In genomic region chr9:5841771-5842339, GRCh38 we compare ENCODE assay signal across 14 cellular contexts. TPM values are rescaled to one million over a fixed set of nuclear protein-coding genes. Genes with fewer than 3 reads are reported as not detected.
A peak's percentile ranks its signal among the peaks of the same experiment; 100 is the strongest.
DNase-seq lines count a peak whose midpoint lies in the region; ATAC-seq and TF ChIP-seq lines count a peak whose summit lies in the region.
"Not testable (repeated sequence)": the region's sequence is repeated elsewhere in the genome, so short reads cannot be mapped to it uniquely, and the experiment has no call there.
"Had no signal": no experiment of that assay in that cellular context is flagged by ENCODE, and none has a peak within 500 bp of the region (broad histone marks: within the 10 kb centered on the region; RNA-seq: fewer than 3 reads in every experiment).

No MANE protein-coding gene starts in this region.

- DNase-seq in T-helper 2 cell, result peak in 3 of 5 experiments; percentile 21 to 87 (median 79)
- DNase-seq in activated CD8-positive, alpha-beta T cell treated with anti-CD3 and anti-CD28 coated beads for 36 hours, result peak; percentile 80
- DNase-seq in activated T-helper 9 cell treated with anti-CD3 and anti-CD28 coated beads, Interleukin-2, amount 50 U/mL, for 16 hours (ENCODE audit: low read depth), result peak; percentile 27
- peak; percentile 66 for DNase-seq in central memory CD4-positive, alpha-beta T cell
- peak; percentile 36 for DNase-seq in stimulated activated CD4-positive, alpha-beta T cell treated with anti-CD3 and anti-CD28 coated beads, Interleukin-12 subunit alpha, Interleukin-12 subunit beta, amount 100 ng/mL, for 4 hours
- DNase-seq in stimulated activated CD8-positive, alpha-beta memory T cell treated with anti-CD3 and anti-CD28 coated beads, Interleukin-7, amount 100 ng/mL, for 48 hours (ENCODE audit: extremely low read depth in 1 of 2, low read depth in 1 of 2), result peak; percentile 32 to 63

- peaks cover 7 to 12% (median 11%) of the 10 kb centered on the region in 3 donors for H3K4me1 Mint-ChIP-seq in IgD-negative memory B cell
- peaks cover 62% of the 10 kb centered on the region for H3K4me1 Mint-ChIP-seq in activated CD8-positive, alpha-beta T cell treated with anti-CD3 and anti-CD28 coated beads for 36 hours (ENCODE audit: low read depth)

- H3K4me3 Mint-ChIP-seq in IgD-negative memory B cell, result peak overlapping the region in 2 of 4 donors; percentile 45 to 65
- peak overlapping the region; percentile 53 for H3K4me3 Mint-ChIP-seq in activated CD8-positive, alpha-beta T cell treated with anti-CD3 and anti-CD28 coated beads for 36 hours

- peak; percentile 68 for ATAC-seq in activated CD8-positive, alpha-beta T cell treated with anti-CD3 and anti-CD28 coated beads for 36 hours

- not testable (repeated sequence) for H3K9me3 Mint-ChIP-seq in IgD-negative memory B cell; activated CD8-positive, alpha-beta T cell treated with anti-CD3 and anti-CD28 coated beads for 36 hours

- H3K27ac ChIP-seq in BLaER1 treated with 17β-estradiol and CSF1 and Interleukin-3, amounts not matched to agents 10 nM and 100 nM, result not testable (repeated sequence)

- POLR2A ChIA-PET in activated CD8-positive, alpha-beta T cell treated with anti-CD3 and anti-CD28 coated beads for 36 hours (lab: Charles Lee), result interaction anchor here (0.7 to 1.6 kb wide), 6 partner anchors 9 to 78 kb away, joined by 3 to 9 read pairs (median 4); partner anchors contain the start of gene ERMP1

- not testable (repeated sequence) for H3K9ac ChIP-seq in BLaER1 treated with 17β-estradiol and CSF1 and Interleukin-3, amounts not matched to agents 10 nM and 100 nM

- H3K27ac Mint-ChIP-seq in IgD-negative memory B cell, result peak overlapping the region in 2 of 3 donors; percentile 11 to 28
- peak overlapping the region; percentile 79 for H3K27ac Mint-ChIP-seq in activated CD8-positive, alpha-beta T cell treated with anti-CD3 and anti-CD28 coated beads for 36 hours

- CTCF ChIA-PET in activated CD8-positive, alpha-beta T cell treated with anti-CD3 and anti-CD28 coated beads for 36 hours (lab: Charles Lee), result interaction anchor here (0.9 to 12.3 kb wide), 5 partner anchors 9 to 44 kb away, joined by 3 to 124 read pairs (median 10); partner anchors contain the start of gene ERMP1

- H3K36me3 Mint-ChIP-seq in IgD-negative memory B cell; activated CD8-positive, alpha-beta T cell treated with anti-CD3 and anti-CD28 coated beads for 36 hours (ENCODE audit: low read depth): not testable (repeated sequence)

- not testable (repeated sequence) for H3K36me3 ChIP-seq in BLaER1 treated with 17β-estradiol and CSF1 and Interleukin-3, amounts not matched to agents 10 nM and 100 nM

- not testable (repeated sequence) for H4K20me1 ChIP-seq in BLaER1 treated with 17β-estradiol and CSF1 and Interleukin-3, amounts not matched to agents 10 nM and 100 nM

- H3K4me1 ChIP-seq in BLaER1 treated with 17β-estradiol and CSF1 and Interleukin-3, amounts not matched to agents 10 nM and 100 nM, result peaks cover 16 to 58% (median 53%) of the 10 kb centered on the region in 10 experiments

- not testable (repeated sequence) for H3K27me3 ChIP-seq in BLaER1 treated with 17β-estradiol and CSF1 and Interleukin-3, amounts not matched to agents 10 nM and 100 nM

- peaks cover 6 to 12% (median 9%) of the 10 kb centered on the region in 11 experiments; a peak in 19 of 22 replicates for H3K9me3 ChIP-seq in BLaER1 treated with 17β-estradiol and CSF1 and Interleukin-3, amounts not matched to agents 10 nM and 100 nM (replicated peaks in 1 of 11)

- not testable (repeated sequence) for H3K27me3 Mint-ChIP-seq in IgD-negative memory B cell; activated CD8-positive, alpha-beta T cell treated with anti-CD3 and anti-CD28 coated beads for 36 hours

- intact Hi-C loops in activated CD8-positive, alpha-beta T cell treated with anti-CD3 and anti-CD28 coated beads for 36 hours (cut with micrococcal nuclease), result loop anchor here (5.0 kb wide), 1 partner anchor 215 kb away; the partner anchor contains the start of gene RIC1

- TF ChIP-seq CTCF in activated CD8-positive, alpha-beta T cell treated with anti-CD3 and anti-CD28 coated beads for 36 hours (IDR thresholded peaks at IDR 0.05), result not testable (repeated sequence)

- not testable (repeated sequence) for H3K4me3 ChIP-seq in BLaER1 treated with 17β-estradiol and CSF1 and Interleukin-3, amounts not matched to agents 10 nM and 100 nM

- H3K4me2 ChIP-seq in BLaER1 treated with 17β-estradiol and CSF1 and Interleukin-3, amounts not matched to agents 10 nM and 100 nM, result peak overlapping the region in 9 of 11 experiments; percentile 49 to 73 (median 64); a peak in 18 of 22 replicates

RNA-seq across cellular contexts. Expression of gene ERMP1, which starts 8.9 kb away (rescaled TPM):
- polyA plus RNA-seq in IgD-negative memory B cell, result 6.7 TPM
- 10 to 100 TPM; 14.7 to 15.9 TPM for total RNA-seq in activated CD8-positive, alpha-beta T cell treated with anti-CD3 and anti-CD28 coated beads for 36 hours

RNA-seq across cellular contexts. Expression of gene MLANA, which starts 48.8 kb away (rescaled TPM):
- polyA plus RNA-seq in IgD-negative memory B cell, result not detected
- total RNA-seq in activated CD8-positive, alpha-beta T cell treated with anti-CD3 and anti-CD28 coated beads for 36 hours, result not detected
- total RNA-seq: gastroesophageal sphincter, H9, prostate gland, SJSA1, spleen, subcutaneous adipose tissue had no signal
- polyA plus RNA-seq: spleen had no signal

Comparison
In these comparisons a context has a peak if more than half of its experiments do, and no peak if none do; other contexts are left out.
1. DNase-seq: peak in every context shown above with its lines; median percentile 80 in activated CD8-positive, alpha-beta T cell treated with anti-CD3 and anti-CD28 coated beads for 36 hours; 79 in T-helper 2 cell; 66 in central memory CD4-positive, alpha-beta T cell; 48 in stimulated activated CD8-positive, alpha-beta memory T cell treated with anti-CD3 and anti-CD28 coated beads, Interleukin-7, amount 100 ng/mL, for 48 hours; 36 in stimulated activated CD4-positive, alpha-beta T cell treated with anti-CD3 and anti-CD28 coated beads, Interleukin-12 subunit alpha, Interleukin-12 subunit beta, amount 100 ng/mL, for 4 hours; 27 in activated T-helper 9 cell treated with anti-CD3 and anti-CD28 coated beads, Interleukin-2, amount 50 U/mL, for 16 hours.